Comparison of ENCODE assay signal across 8 cellular contexts in genomic region chr4:140756292-140757219, GRCh38. TPM values are rescaled to one million over a fixed set of nuclear protein-coding genes. Genes with fewer than 3 reads are reported as not detected.
DNase-seq lines count a peak whose midpoint lies in the region; ATAC-seq, FAIRE-seq and TF ChIP-seq lines count a peak whose summit lies in the region.

Gene TBC1D9, minus strand, starts transcription at chr4:140756385. Its CDS starts 340 bp downstream, at chr4:140756045.

- no TSS peak for BruUV-seq in K562 (replicated peaks; lab: Mats Ljungman, UMichigan)

- peak within 1 kb of the TSS; percentile 96 for H4K8ac ChIP-seq in trophoblast cell (ENCODE audit: low read depth, low read length)

- H3K79me2 ChIP-seq in K562 (ENCODE audit: control insufficient read depth, insufficient read depth, low read length) = no peaks in the 10 kb centered on the region
- H3K79me2 ChIP-seq in trophoblast cell (ENCODE audit: control insufficient read depth, insufficient read depth, low read length, poor library complexity) = peaks cover 15% of the 10 kb centered on the region

- in situ Hi-C loops in K562 (cut with MboI) = no loop called here

- peak within 1 kb of the TSS; percentile 64 for H3K4me3 ChIP-seq in HUES64 (ENCODE audit: low read length)
- peak within 1 kb of the TSS; percentile 57 for H3K4me3 ChIP-seq in NT2/D1 (ENCODE audit: insufficient read length, low read depth)
- no peak within 1 kb of the TSS for H3K4me3 ChIP-seq in K562
- peak within 1 kb of the TSS; percentile 100 for H3K4me3 ChIP-seq in trophoblast cell (ENCODE audit: low read depth, low read length)

- H3K4me1 ChIP-seq in ES-I3 (ENCODE audit: insufficient read depth, low read length) = peaks cover 9% of the 10 kb centered on the region
- peaks cover 9% of the 10 kb centered on the region; the same call in 1 of the 2 replicates for H3K4me1 ChIP-seq in HUES64 (ENCODE audit: insufficient read depth, low read length)
- H3K4me1 ChIP-seq in NT2/D1 (ENCODE audit: insufficient read depth, insufficient read length) = no peaks in the 10 kb centered on the region
- H3K4me1 ChIP-seq in K562 (replicated peaks in 1 of 2; ENCODE audit: control insufficient read depth in 2 of 2, insufficient read depth in 2 of 2, low read length in 2 of 2) = peaks cover 0 to 12% of the 10 kb centered on the region in 2 experiments; a peak in 1 of 5 replicates
- H3K4me1 ChIP-seq in trophoblast cell (ENCODE audit: control insufficient read depth in 1 of 2, insufficient read depth in 2 of 2, low read length in 2 of 2) = peaks cover 3 to 7% of the 10 kb centered on the region in 2 experiments

- H4K91ac ChIP-seq in trophoblast cell (ENCODE audit: low read depth, low read length) = peak within 1 kb of the TSS; percentile 96

- no peaks in the 10 kb centered on the region for H3K36me3 ChIP-seq in ES-I3 (ENCODE audit: insufficient read depth, low read length)
- H3K36me3 ChIP-seq in HUES64 (ENCODE audit: insufficient read depth, low read length) = no peaks in the 10 kb centered on the region
- H3K36me3 ChIP-seq in NT2/D1 (ENCODE audit: insufficient read depth, insufficient read length, low read length) = no peaks in the 10 kb centered on the region
- H3K36me3 ChIP-seq in K562 (ENCODE audit: control insufficient read depth, insufficient read depth, low read length) = no peaks in the 10 kb centered on the region
- H3K36me3 ChIP-seq in trophoblast cell (ENCODE audit: control insufficient read depth in 1 of 2, insufficient read depth in 2 of 2, low read length in 2 of 2) = peaks cover 3% of the 10 kb centered on the region in 2 experiments

- peak within 1 kb of the TSS; percentile 75 for H2BK120ac ChIP-seq in trophoblast cell (ENCODE audit: insufficient read depth, low read length, poor library complexity)

- no peak for FAIRE-seq in K562 (lab: Jason Lieb, UNC)

- peak within 1 kb of the TSS; percentile 100 for H2AK5ac ChIP-seq in trophoblast cell (ENCODE audit: low read length)

- no peak within 1 kb of the TSS for H2AFZ ChIP-seq in K562 (ENCODE audit: low read depth, low read length)
- peak within 1 kb of the TSS; percentile 98 for H2AFZ ChIP-seq in trophoblast cell (ENCODE audit: insufficient read depth, low read length, poor library complexity)

- no peaks in the 10 kb centered on the region for H3K9me3 ChIP-seq in ES-I3 (ENCODE audit: control insufficient read depth, insufficient read depth, low read length)
- no peaks in the 10 kb centered on the region for H3K9me3 ChIP-seq in HUES64 (ENCODE audit: insufficient read depth, low read depth, low read length)
- no peaks in the 10 kb centered on the region for H3K9me3 ChIP-seq in NT2/D1 (ENCODE audit: insufficient read depth, low read length)
- no peaks in the 10 kb centered on the region for H3K9me3 ChIP-seq in K562 (replicated peaks; ENCODE audit: control insufficient read depth, insufficient read depth, low read depth, low read length)
- H3K9me3 ChIP-seq in trophoblast cell (ENCODE audit: insufficient read depth, low read depth, low read length) = no peaks in the 10 kb centered on the region

- H3K9ac ChIP-seq in ES-I3 (ENCODE audit: low read depth, low read length) (peak within 1 kb of the TSS; percentile 59; the same call in 1 of the 2 replicates), HUES64 (ENCODE audit: low read depth, low read length) (peak within 1 kb of the TSS; percentile 55), NT2/D1 (ENCODE audit: insufficient read length, low read depth) (peak within 1 kb of the TSS; percentile 33), K562 (ENCODE audit: insufficient read depth in 1 of 2, low read depth in 2 of 2, low read length in 2 of 2) (no peak within 1 kb of the TSS; a peak in 1 of 4 replicates), trophoblast cell (ENCODE audit: low read length) (peak within 1 kb of the TSS; percentile 99)

- POLR2A ChIA-PET in K562 (lab: Yijun Ruan, JAX) = interaction anchor here (0.7 kb wide), 1 partner anchor 245 kb away, joined by 3 read pairs; no protein-coding TSS in a partner anchor

- H4K12ac ChIP-seq in trophoblast cell (ENCODE audit: low read depth, low read length) = peak within 1 kb of the TSS; percentile 99

- TF ChIP-seq CTCF in K562 (IDR thresholded peaks at IDR 0.05 in 2 of 3, conservative IDR thresholded peaks at IDR 0.05 in 1 of 3; ENCODE audit: insufficient read depth in 2 of 3, low read depth in 1 of 3, low read length in 3 of 3) = no peak

- no peak within 1 kb of the TSS for H3K4me2 ChIP-seq in K562 (ENCODE audit: insufficient read depth, low read length)
- H3K4me2 ChIP-seq in trophoblast cell (ENCODE audit: low read length) = peak within 1 kb of the TSS; percentile 88

- TF ChIP-seq EP300 in K562 (IDR thresholded peaks at IDR 0.05; ENCODE audit: low read length) = no peak

- H3K79me1 ChIP-seq in trophoblast cell (ENCODE audit: low read length) = peaks cover 17% of the 10 kb centered on the region

- H3K27ac ChIP-seq in HUES64 (ENCODE audit: low read depth, low read length) (peak within 1 kb of the TSS; percentile 44; the same call in 1 of the 2 replicates), K562 (ENCODE audit: extremely low read depth, low read depth, low read length) (no peak within 1 kb of the TSS), trophoblast cell (ENCODE audit: low read depth, low read length) (peak within 1 kb of the TSS; percentile 94)

- H2BK5ac ChIP-seq in trophoblast cell (ENCODE audit: low read depth, low read length, poor library complexity) = peak within 1 kb of the TSS; percentile 98

- TF ChIP-seq RAD21 in K562 (CRISPR knock-in tag; conservative IDR thresholded peaks at IDR 0.05 in 1 of 2, IDR thresholded peaks at IDR 0.05 in 1 of 2) = no peak

- ATAC-seq in GM21576 (IDR thresholded peaks at IDR 0.05; ENCODE audit: unreplicated experiment) = peak; percentile 37
- peak; percentile 42; the same call in 2 of the 3 replicates for ATAC-seq in K562

- H3K4ac ChIP-seq in trophoblast cell (ENCODE audit: low read depth, low read length) = peak within 1 kb of the TSS; percentile 99

- H3K23ac ChIP-seq in trophoblast cell (ENCODE audit: low read length) = peak within 1 kb of the TSS; percentile 93

- no peak for TF ChIP-seq POLR2A in K562 (conservative IDR thresholded peaks at IDR 0.05)

- H3K9me1 ChIP-seq in K562 (ENCODE audit: control insufficient read depth, insufficient read depth, low read length) = no peaks in the 10 kb centered on the region

- CTCF ChIA-PET in K562 (lab: Yijun Ruan, JAX; ENCODE audit: low intra/inter-chr PET ratio) = no interaction called here

- intact Hi-C loops in K562 (cut with micrococcal nuclease) = no loop called here

- no peaks in the 10 kb centered on the region for H4K20me1 ChIP-seq in K562 (replicated peaks; ENCODE audit: control insufficient read depth, insufficient read depth, low read length)

- DNase-seq in NT2/D1 (ENCODE audit: low read depth, low spot score) (peak; percentile 90), K562 (ENCODE audit: extremely low read depth in 1 of 4, low spot score in 3 of 4) (peak in 1 of 4 experiments; percentile 9), hepatic stellate cell (ENCODE audit: low spot score) (peak; percentile 35), trophoblast cell (peak; percentile 94)
- no peak for DNase-seq in NK-92 treated with Interleukin-12 subunit alpha and Interleukin-12 subunit beta, amount 100 ng/mL, for 24 hours (lab: John Stamatoyannopoulos, UW)

- H3K18ac ChIP-seq in trophoblast cell (ENCODE audit: low read length) = peak within 1 kb of the TSS; percentile 100

- peaks cover 88% of the 10 kb centered on the region for H3K27me3 ChIP-seq in HUES64 (ENCODE audit: insufficient read depth, low read length)
- peaks cover 76% of the 10 kb centered on the region for H3K27me3 ChIP-seq in NT2/D1 (ENCODE audit: insufficient read depth, insufficient read length)
- H3K27me3 ChIP-seq in K562 (ENCODE audit: control insufficient read depth in 2 of 2, insufficient read depth in 2 of 2, low read length in 2 of 2) = peaks cover 0 to 24% of the 10 kb centered on the region in 2 experiments; a peak in 2 of 5 replicates
- H3K27me3 ChIP-seq in trophoblast cell (ENCODE audit: insufficient read depth, low read length) = no peaks in the 10 kb centered on the region

- H2BK12ac ChIP-seq in trophoblast cell (ENCODE audit: low read length) = peak within 1 kb of the TSS; percentile 97

- whole genome bisulfite sequencing in HUES64 = under 1% methylated on average over 79 of the region's 79 CpGs
- WGBS in K562 (ENCODE audit: insufficient coverage, low coverage, missing lambda C conversion rate) = 26% methylated on average over 43 of the region's 79 CpGs
- WGBS in trophoblast cell (ENCODE audit: extremely low coverage, insufficient coverage, insufficient read length) = no CpG with 5 or more reads among the region's 79 CpGs

- peak within 1 kb of the TSS; percentile 79 for H3K14ac ChIP-seq in trophoblast cell (ENCODE audit: low read length)

TF ChIP-seq in K562, 482 proteins besides CTCF, POLR2A, EP300 and RAD21:
- no peak for TF ChIP-seq ZNF586 (CRISPR knock-in tag; conservative IDR thresholded peaks at IDR 0.05)
- no peak for TF ChIP-seq ZBTB17 (CRISPR knock-in tag; IDR thresholded peaks at IDR 0.05)
- TF ChIP-seq CTBP1 (IDR thresholded peaks at IDR 0.05; ENCODE audit: borderline replicate concordance) = no peak
- no peak for TF ChIP-seq ZNF830 (CRISPR knock-in tag; IDR thresholded peaks at IDR 0.05)
- TF ChIP-seq LARP7 (IDR thresholded peaks at IDR 0.05) = no peak
- no peak for TF ChIP-seq CEBPB (tag; IDR thresholded peaks at IDR 0.05)
- no peak for TF ChIP-seq BACH1 (tag; IDR thresholded peaks at IDR 0.05)

RNA-seq across cellular contexts. Expression of gene TBC1D9, which starts in this region (rescaled TPM):
- 2.6 TPM for polyA plus RNA-seq in HUES64 (2013, experiment 1 of 2)
- 3.7 TPM for polyA plus RNA-seq in HUES64 (2013, experiment 2 of 2)
- not detected in 2 replicates for total RNA-seq in K562 (2011; cell fraction: chromatin; rRNA removed; ENCODE audit: low replicate concordance)
- total RNA-seq in K562 (2011; cell fraction: nucleolus; rRNA removed) = not detected in 2 replicates
- not detected in 2 replicates for total RNA-seq in K562 (2011; cell fraction: nucleoplasm; rRNA removed)
- total RNA-seq in K562 (2014; rRNA removed) = not detected in 2 replicates
- total RNA-seq in K562 (2014; rRNA removed; fragmentation: Illumina TruSeq; extraction: Trizol) = not detected in 2 replicates
- total RNA-seq in K562 (2015; rRNA removed; fragmentation: Illumina TruSeq; extraction: Trizol) = not detected in 2 replicates
- total RNA-seq in K562 (2021) = 0.02 and 0.13 TPM in 2 replicates
- not detected in 2 replicates for polyA plus RNA-seq in K562 (2011; rRNA removed)
- not detected in 2 replicates for polyA plus RNA-seq in K562 (2011; cell fraction: cytosol; rRNA removed)
- not detected in 2 replicates for polyA plus RNA-seq in K562 (2011; cell fraction: nucleus; rRNA removed)
- polyA plus RNA-seq in K562 (2012) = not detected in 2 replicates
- polyA plus RNA-seq in K562 (2014; fragmentation: Illumina TruSeq; extraction: Trizol) = not detected in 2 replicates
- polyA plus RNA-seq in K562 (2014; fragmentation: Nextera tagmentation; extraction: Ambion mirVana) = not detected
- polyA plus RNA-seq in K562 (2014; rRNA removed) = not detected in 2 replicates
- not detected in 2 replicates for polyA minus RNA-seq in K562 (2011; rRNA and poly(A)+ RNA removed)
- polyA minus RNA-seq in K562 (2011; cell fraction: cytosol; rRNA and poly(A)+ RNA removed) = not detected in 2 replicates
- polyA minus RNA-seq in K562 (2011; cell fraction: nucleus; rRNA and poly(A)+ RNA removed) = not detected in 2 replicates
- polyA plus RNA-seq in trophoblast cell (2013) = 21.6 and 23.5 TPM in 2 replicates

Comparison
In these comparisons a context has a peak if more than half of its experiments do, and no peak if none do; other contexts are left out.
1. Peak in ATAC-seq in K562; RNA of the gene not detected or under 1 TPM.
2. H3K9ac ChIP-seq: peak in ES-I3 (single experiment), HUES64 (single experiment), NT2/D1 (single experiment) and trophoblast cell (single experiment); none in K562 (0 of 2).